In genomic region chr3:187795207-187795960, GRCh38 we compare ENCODE assay signal across 11 cellular contexts.
"Had no signal": no experiment of that assay in that cellular context is flagged by ENCODE, and none has a peak within 500 bp of the region (broad histone marks: within the 10 kb centered on the region; RNA-seq: fewer than 3 reads in every experiment).

No MANE protein-coding gene starts in this region.

- H3K9me3 ChIP-seq: sigmoid colon, uterus had no signal

- H3K27me3 ChIP-seq: sigmoid colon, uterus had no signal

- DNase-seq: activated CD4-positive, alpha-beta memory T cell treated with anti-CD3 and anti-CD28 coated beads for 36 hours; activated naive CD4-positive, alpha-beta T cell; activated T-cell treated with anti-CD3 and anti-CD28 coated beads, Interleukin-2, amount 50 U/mL, for 48 hours; erythroblast; hippocampal formation; kidney glomerular epithelial cell; mammary epithelial cell; sigmoid colon; stimulated activated CD4-positive, alpha-beta T cell treated with anti-CD3 and anti-CD28 coated beads, Interleukin-2, amount 100 ng/mL, for 48 hours; stimulated activated naive CD8-positive, alpha-beta T cell treated with anti-CD3 and anti-CD28 coated beads, Interleukin-15, amount 100 ng/mL, for 72 hours; uterus had no signal

- H3K4me1 ChIP-seq: uterus had no signal

- H3K36me3 ChIP-seq: sigmoid colon, uterus had no signal

- ATAC-seq: stimulated activated naive CD8-positive, alpha-beta T cell treated with anti-CD3 and anti-CD28 coated beads, Interleukin-15, amount 100 ng/mL, for 72 hours had no signal

- H3K4me3 ChIP-seq: sigmoid colon, uterus had no signal

- H3K27ac ChIP-seq: sigmoid colon, uterus had no signal
